Comparison of ENCODE assay signal across 21 cellular contexts in the genomic region with DNA sequence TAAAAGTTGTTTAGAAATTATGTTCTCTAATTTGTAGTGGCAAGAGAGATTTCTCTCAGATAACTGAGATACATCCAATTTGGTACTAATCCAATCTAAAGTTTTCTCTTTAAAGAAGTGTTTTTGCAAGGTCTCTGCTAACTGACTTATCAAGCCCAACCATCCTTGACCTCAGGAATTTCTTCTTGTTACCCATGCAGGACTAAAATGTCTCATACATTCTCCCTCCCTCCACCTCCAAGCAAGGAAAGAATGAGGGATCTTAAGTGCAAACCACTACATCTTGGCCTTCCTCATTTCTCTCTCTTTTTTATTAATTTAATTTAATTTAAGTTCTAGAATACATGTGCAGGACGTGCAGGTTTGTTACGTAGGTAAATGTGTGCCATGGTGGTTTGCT. TPM values are rescaled to one million over a fixed set of nuclear protein-coding genes. Genes with fewer than 3 reads are reported as not detected.
"Had no signal": no experiment of that assay in that cellular context is flagged by ENCODE, and none has a peak within 500 bp of the region (broad histone marks: within the 10 kb centered on the region; RNA-seq: fewer than 3 reads in every experiment).

No MANE protein-coding gene starts in this region.

- DNase-seq: IMR-90, Karpas-422, KG1, MG63, NCI-H1092 treated with DMSO at 0.1 percent for 48 hours, NCI-H1436, NCI-H187, NCI-H2029, NCI-H2081 treated with DMSO at 0.1 percent for 48 hours, NCI-H2171, NCI-H226, NCI-H446, NCI-H510A, NCI-H524 treated with DMSO at 0.1 percent for 48 hours, NCI-H69, NCI-H774, RPMI8226, SHP77, SK-N-SH had no signal

- ATAC-seq: HepG2 had no signal

- H3K4me3 ChIP-seq: MG63 had no signal

- H3K9me3 ChIP-seq: MG63, SK-N-SH had no signal

- H3K36me3 ChIP-seq: MG63 had no signal

RNA-seq across cellular contexts. Expression of a gene that starts 12.8 kb away (rescaled TPM):
- total RNA-seq: HepG2, HT1080, IMR-90 had no signal
